Comparison of ENCODE assay signal across 20 cellular contexts in genomic region chr6:139834232-139834631, GRCh38.
DNase-seq lines count a peak whose midpoint lies in the region; ATAC-seq, FAIRE-seq and TF ChIP-seq lines count a peak whose summit lies in the region.
"Had no signal": no experiment of that assay in that cellular context is flagged by ENCODE, and none has a peak within 500 bp of the region (broad histone marks: within the 10 kb centered on the region; RNA-seq: fewer than 3 reads in every experiment).

No MANE protein-coding gene starts in this region.

- 23 to 31% methylated on average over 5 of the region's 5 CpGs for WGBS in GM23248 (ENCODE audit: low coverage in 1 of 2, low lambda C conversion rate in 2 of 2, missing lambda C conversion rate in 2 of 2), 2 experiments
- 83 to 90% (median 85%) methylated on average over 5 of the region's 5 CpGs for WGBS in small intestine, 3 donors

- H3K36me3 ChIP-seq in left ventricle myocardium inferior (no peaks in the 10 kb centered on the region), GM23248 (ENCODE audit: low read depth) (no peaks in the 10 kb centered on the region), small intestine (ENCODE audit: control insufficient read depth in 2 of 2, insufficient read depth in 2 of 2, low read length in 2 of 2) (no peaks in the 10 kb centered on the region)

- H3K27ac ChIP-seq in left ventricle myocardium inferior (replicated peaks): no peak overlapping the region
- no peak overlapping the region for H3K27ac ChIP-seq in GM23248
- no peak overlapping the region for H3K27ac ChIP-seq in small intestine (ENCODE audit: low read depth in 1 of 2, low read length in 1 of 2)
- H3K27ac ChIP-seq: 22Rv1, C4-2B had no signal

- H2AFZ ChIP-seq in GM23248: peak overlapping the region; percentile 32; the same call in 1 of the 2 replicates

- H3K4me3 ChIP-seq in left ventricle myocardium inferior (no peak overlapping the region), GM23248 (no peak overlapping the region), fibroblast of villous mesenchyme (ENCODE audit: low read depth, low read length) (no peak overlapping the region), small intestine (ENCODE audit: low read depth in 1 of 2, low read length in 2 of 2) (no peak overlapping the region)

- H3K27me3 ChIP-seq in left ventricle myocardium inferior (ENCODE audit: low read depth): no peaks in the 10 kb centered on the region
- no peaks in the 10 kb centered on the region for H3K27me3 ChIP-seq in GM23248 (replicated peaks; ENCODE audit: insufficient read depth)
- H3K27me3 ChIP-seq in small intestine (ENCODE audit: control insufficient read depth in 2 of 2, insufficient read depth in 2 of 2, low read length in 2 of 2): no peaks in the 10 kb centered on the region

- no peak overlapping the region for H3K9ac ChIP-seq in GM23248

- DNase-seq in Right ventricle myocardium superior: no peak
- DNase-seq in left ventricle myocardium inferior: no peak
- no peak for DNase-seq in GM23248
- peak; percentile 59 for DNase-seq in fibroblast of villous mesenchyme (ENCODE audit: low read depth)
- no peak for DNase-seq in small intestine
- no peak for DNase-seq in NCI-H748 treated with DMSO at 0.1 percent for 48 hours (lab: John Stamatoyannopoulos, UW)
- DNase-seq: CD4-positive, alpha-beta memory T cell; COR-L47; DMS153; DMS79 treated with DMSO at 0.1 percent for 48 hours; EL; GOT3; H9; IMR-90; KG1 had no signal

- H3K4me2 ChIP-seq in GM23248 (ENCODE audit: unreplicated experiment): no peak overlapping the region

- no peaks in the 10 kb centered on the region for H3K79me2 ChIP-seq in GM23248 (ENCODE audit: insufficient read depth)

- no peaks in the 10 kb centered on the region for H3K9me3 ChIP-seq in left ventricle myocardium inferior (replicated peaks)
- no peaks in the 10 kb centered on the region for H3K9me3 ChIP-seq in GM23248 (ENCODE audit: low read depth)
- no peaks in the 10 kb centered on the region for H3K9me3 ChIP-seq in small intestine (ENCODE audit: control insufficient read depth, low read depth)

- H3F3A ChIP-seq in GM23248 (ENCODE audit: insufficient read depth): no peaks in the 10 kb centered on the region

- no peaks in the 10 kb centered on the region for H4K20me1 ChIP-seq in GM23248 (ENCODE audit: insufficient read depth)

- no peak for FAIRE-seq in small intestine (lab: Jason Lieb, UNC)
- FAIRE-seq: D721Med, G401.6 had no signal

- TF ChIP-seq CTCF in left ventricle myocardium inferior (IDR thresholded peaks at IDR 0.05; ENCODE audit: borderline replicate concordance): no peak
- TF ChIP-seq CTCF in fibroblast of villous mesenchyme (IDR thresholded peaks at IDR 0.05; ENCODE audit: insufficient read depth, low read depth, low read length): no peak

- H3K4me1 ChIP-seq in left ventricle myocardium inferior: peaks cover 7% of the 10 kb centered on the region
- peaks cover 1% of the 10 kb centered on the region for H3K4me1 ChIP-seq in GM23248 (ENCODE audit: insufficient read depth)
- H3K4me1 ChIP-seq in small intestine (ENCODE audit: control insufficient read depth in 2 of 2, insufficient read depth in 1 of 2, low read depth in 1 of 2, low read length in 1 of 2): no peaks in the 10 kb centered on the region

- H3K9me2 ChIP-seq in GM23248 (ENCODE audit: insufficient read depth): no peaks in the 10 kb centered on the region

- ATAC-seq in Right ventricle myocardium superior (ENCODE audit: poor library complexity) (peak; percentile 43), GM21723 (IDR thresholded peaks at IDR 0.05; ENCODE audit: unreplicated experiment) (no peak)

- in situ Hi-C loops in GM23248 (cut with MboI): no loop called here

- intact Hi-C loops in Right ventricle myocardium superior (cut with DNase I) (no loop called here), left ventricle myocardium inferior (cut with micrococcal nuclease) (no loop called here)
